22 cellular contexts compared by ENCODE assay signal in the genomic region with DNA sequence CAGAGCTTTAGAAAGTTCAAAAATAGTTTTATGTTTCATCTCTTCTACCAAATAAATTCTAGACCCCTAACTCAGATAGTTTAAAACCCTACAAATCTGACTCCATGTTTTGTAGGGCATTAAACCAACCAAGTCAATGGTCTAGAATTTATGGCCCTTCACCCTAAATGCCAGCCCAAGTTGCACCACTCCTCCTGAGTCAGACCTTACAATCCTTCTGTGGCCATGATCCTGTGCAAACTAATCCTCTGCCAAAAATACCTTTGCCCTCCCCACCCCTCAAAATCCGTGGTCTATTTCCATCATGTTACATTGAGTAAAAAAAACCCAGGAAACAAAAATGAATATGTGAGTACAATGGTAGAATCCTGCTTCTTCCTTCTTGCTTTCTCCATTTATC.
DNase-seq lines count a peak whose midpoint lies in the region; ATAC-seq, FAIRE-seq and TF ChIP-seq lines count a peak whose summit lies in the region.
"Had no signal": no experiment of that assay in that cellular context is flagged by ENCODE, and none has a peak within 500 bp of the region (broad histone marks: within the 10 kb centered on the region; RNA-seq: fewer than 3 reads in every experiment).

No MANE protein-coding gene starts in this region.

- intact Hi-C loops in HCT116 (cut with micrococcal nuclease), result no loop called here
- intact Hi-C loops in PC-3 (cut with micrococcal nuclease), result no loop called here
- intact Hi-C loops in OCI-LY7 (cut with micrococcal nuclease; ENCODE audit: unreplicated experiment), result no loop called here
- intact Hi-C loops in left cardiac atrium (cut with DNase I), result no loop called here

- H3K4me1 ChIP-seq in A549, result peaks cover 18% of the 10 kb centered on the region
- peaks cover 0 to 16% of the 10 kb centered on the region in 2 experiments; a peak in 2 of 4 replicates for H3K4me1 ChIP-seq in HCT116 (ENCODE audit: control insufficient read depth in 1 of 2, insufficient read depth in 2 of 2, low read length in 2 of 2)
- peaks cover 33% of the 10 kb centered on the region for H3K4me1 ChIP-seq in PC-3 (ENCODE audit: insufficient read depth, low read length)
- H3K4me1 ChIP-seq in OCI-LY7 (ENCODE audit: insufficient read depth, low read length, poor library complexity, severe bottlenecking), result peaks cover 5% of the 10 kb centered on the region
- H3K4me1 ChIP-seq: lower lobe of right lung, uterus had no signal

- peak overlapping the region; percentile 25; the same call in 1 of the 3 replicates for H3K4me2 ChIP-seq in A549
- H3K4me2 ChIP-seq in HCT116 (ENCODE audit: low read length), result no peak overlapping the region
- H3K4me2 ChIP-seq in PC-3 (ENCODE audit: low read length), result peak overlapping the region; percentile 42
- no peak overlapping the region for H3K4me2 ChIP-seq in OCI-LY7 (ENCODE audit: low read length)

- H3K27ac ChIP-seq in A549, result peak overlapping the region in 1 of 2 experiments; percentile 68; a peak in 3 of 6 replicates
- H3K27ac ChIP-seq in HCT116 (ENCODE audit: low read depth, low read length), result no peak overlapping the region
- peak overlapping the region; percentile 77 for H3K27ac ChIP-seq in PC-3 (ENCODE audit: low read length)
- no peak overlapping the region for H3K27ac ChIP-seq in OCI-LY7 (ENCODE audit: low read depth, low read length, poor library complexity, severe bottlenecking)
- H3K27ac ChIP-seq: lower lobe of right lung, uterus, VCaP had no signal

- no peak for DNase-seq in A549 (ENCODE audit: low read depth in 1 of 2, low spot score in 1 of 2)
- no peak for DNase-seq in HCT116 (ENCODE audit: low read depth, low spot score)
- DNase-seq in PC-3, result peak; percentile 97
- DNase-seq in fibroblast of the aortic adventitia (ENCODE audit: low read depth), result peak; percentile 42
- DNase-seq in activated CD4-positive, alpha-beta T cell treated with anti-CD3 and anti-CD28 coated beads, Interleukin-2, amount 50 U/mL, for 4 hours, result no peak
- no peak for DNase-seq in OCI-LY7 (ENCODE audit: low spot score)
- DNase-seq in left cardiac atrium, result no peak
- DNase-seq: activated CD4-positive, alpha-beta T cell treated with anti-CD3 and anti-CD28 coated beads, Interleukin-2, amount 50 U/mL, for 1 hour; activated CD8-positive, alpha-beta memory T cell treated with anti-CD3 and anti-CD28 coated beads, Interleukin-2, amount 50 U/mL, for 4 hours; activated effector memory CD4-positive, alpha-beta T cell treated with Interleukin-2 at 50 U/mL for 16 hours; activated naive CD8-positive, alpha-beta T cell treated with anti-CD3 and anti-CD28 coated beads, Interleukin-2, amount 50 U/mL, for 24 hours; DMS 273 treated with DMSO at 0.1 percent for 48 hours; foreskin melanocyte; GF-D8; GOT3; islet precursor cell; lower lobe of right lung; NCI-H1436; NCI-H526; uterus had no signal

- no peak for TF ChIP-seq CTCF in A549 (IDR thresholded peaks at IDR 0.05)
- no peak for TF ChIP-seq CTCF in HCT116 (IDR thresholded peaks at IDR 0.05 in 2 of 3, conservative IDR thresholded peaks at IDR 0.05 in 1 of 3; ENCODE audit: borderline replicate concordance in 1 of 3, insufficient read depth in 1 of 3, low read depth in 2 of 3, low read length in 2 of 3)
- no peak for TF ChIP-seq CTCF in PC-3 (conservative IDR thresholded peaks at IDR 0.05; ENCODE audit: low read depth, low read length)
- no peak for TF ChIP-seq CTCF in fibroblast of the aortic adventitia (IDR thresholded peaks at IDR 0.05; ENCODE audit: insufficient read depth, low read length)
- TF ChIP-seq CTCF in OCI-LY7 (conservative IDR thresholded peaks at IDR 0.05; ENCODE audit: low read length), result no peak

- no peak for FAIRE-seq in A549 (lab: Jason Lieb, UNC)

- no peak overlapping the region for H3K4me3 ChIP-seq in A549
- no peak overlapping the region for H3K4me3 ChIP-seq in HCT116 (replicated peaks in 1 of 2; ENCODE audit: low read depth in 1 of 2, low read length in 2 of 2)
- H3K4me3 ChIP-seq in PC-3 (ENCODE audit: low read length), result peak overlapping the region; percentile 3; the same call in 1 of the 2 replicates
- H3K4me3 ChIP-seq in fibroblast of the aortic adventitia (ENCODE audit: low read depth, low read length), result no peak overlapping the region
- no peak overlapping the region for H3K4me3 ChIP-seq in OCI-LY7 (ENCODE audit: low read depth, low read length, poor library complexity, severe bottlenecking)
- H3K4me3 ChIP-seq: lower lobe of right lung, uterus had no signal

- H3K9me3 ChIP-seq in A549, result no peaks in the 10 kb centered on the region
- no peaks in the 10 kb centered on the region for H3K9me3 ChIP-seq in HCT116 (ENCODE audit: control insufficient read depth in 1 of 2, insufficient read depth in 1 of 2, low read depth in 1 of 2, low read length in 2 of 2)
- no peaks in the 10 kb centered on the region for H3K9me3 ChIP-seq in PC-3 (ENCODE audit: low read length)
- no peaks in the 10 kb centered on the region for H3K9me3 ChIP-seq in OCI-LY7 (ENCODE audit: low read length)
- H3K9me3 ChIP-seq: lower lobe of right lung, uterus had no signal

- TF ChIP-seq POLR2A in A549 (IDR thresholded peaks at IDR 0.05; ENCODE audit: low read length) (no peak), HCT116 (IDR thresholded peaks at IDR 0.05; ENCODE audit: borderline replicate concordance, extremely low read depth, insufficient read depth, insufficient read length) (no peak)

- H3K27me3 ChIP-seq in HCT116 (ENCODE audit: insufficient read depth, low read length) (no peaks in the 10 kb centered on the region), PC-3 (ENCODE audit: low read length) (no peaks in the 10 kb centered on the region)
- H3K27me3 ChIP-seq: uterus had no signal

- no TSS peak for BruUV-seq in HCT116 (replicated peaks; lab: Mats Ljungman, UMichigan)
- BruUV-seq in PC-3 (replicated peaks; lab: Mats Ljungman, UMichigan), result no TSS peak
- no TSS peak for BruUV-seq in OCI-LY7 (replicated peaks; lab: Mats Ljungman, UMichigan)

- no peaks in the 10 kb centered on the region for H4K20me1 ChIP-seq in HCT116 (ENCODE audit: insufficient read depth)
- H4K20me1 ChIP-seq in PC-3 (ENCODE audit: low read length), result no peaks in the 10 kb centered on the region
- no peaks in the 10 kb centered on the region for H4K20me1 ChIP-seq in OCI-LY7 (ENCODE audit: insufficient read depth, low read length)

- TF ChIP-seq RAD21 in A549 (conservative IDR thresholded peaks at IDR 0.05 in 1 of 2, IDR thresholded peaks at IDR 0.05 in 1 of 2), result no peak
- no peak for TF ChIP-seq RAD21 in HCT116 (IDR thresholded peaks at IDR 0.05; ENCODE audit: low read depth)

- POLR2A ChIA-PET in A549 (lab: Yijun Ruan, JAX) (no interaction called here), HCT116 (lab: Charles Lee) (no interaction called here), PC-3 (lab: Charles Lee; ENCODE audit: unreplicated experiment) (no interaction called here), OCI-LY7 (lab: Charles Lee) (interaction anchor here (0.6 kb wide), 1 partner anchor 255 kb away, joined by 3 read pairs; no protein-coding TSS in a partner anchor)

- WGBS in A549 (ENCODE audit: missing lambda C conversion rate), result 10% methylated on average over 1 of the region's 1 CpG

- H3K36me3 ChIP-seq in HCT116 (ENCODE audit: control insufficient read depth in 1 of 2, insufficient read depth in 2 of 2, low read length in 2 of 2) (no peaks in the 10 kb centered on the region), PC-3 (ENCODE audit: low read depth, low read length) (no peaks in the 10 kb centered on the region), OCI-LY7 (ENCODE audit: insufficient read depth, low read length) (no peaks in the 10 kb centered on the region)
- H3K36me3 ChIP-seq: lower lobe of right lung, uterus had no signal

- H3K9ac ChIP-seq in HCT116 (ENCODE audit: low read length), result no peak overlapping the region
- H3K9ac ChIP-seq in PC-3 (ENCODE audit: low read length), result peak overlapping the region; percentile 17

- RAD21 ChIA-PET in HCT116 (lab: Charles Lee; ENCODE audit: low non-redundant PET in 1 of 2, low total read pairs in 2 of 2, uncharacterized antibody in 2 of 2, unreplicated experiment in 2 of 2), result no interaction called here

- H2AFZ ChIP-seq in HCT116 (ENCODE audit: low read depth, low read length, poor library complexity, severe bottlenecking) (peak overlapping the region; percentile 56), PC-3 (ENCODE audit: low read length) (no peak overlapping the region), OCI-LY7 (ENCODE audit: low read length) (no peak overlapping the region)

- H3K79me2 ChIP-seq in HCT116 (ENCODE audit: insufficient read depth, low read length) (no peaks in the 10 kb centered on the region), PC-3 (ENCODE audit: low read length) (no peaks in the 10 kb centered on the region), OCI-LY7 (ENCODE audit: insufficient read depth, low read depth, low read length) (no peaks in the 10 kb centered on the region)

- no peaks in the 10 kb centered on the region for H3F3A ChIP-seq in PC-3 (ENCODE audit: low read length, unreplicated experiment)

- no peak for TF ChIP-seq EP300 in A549 (IDR thresholded peaks at IDR 0.05)

- CTCF ChIA-PET in A549 (lab: Yijun Ruan, JAX) (no interaction called here), HCT116 (lab: Charles Lee) (no interaction called here), PC-3 (lab: Charles Lee) (no interaction called here), OCI-LY7 (lab: Charles Lee; ENCODE audit: unreplicated experiment) (no interaction called here)

- H3K9me2 ChIP-seq in HCT116 (ENCODE audit: insufficient read depth) (no peaks in the 10 kb centered on the region), PC-3 (replicated peaks; ENCODE audit: low read length) (0 out of 2 replicates have a peak, but pooled peaks cover 5% of the 10 kb centered on the region), OCI-LY7 (ENCODE audit: insufficient read depth, low read length) (no peaks in the 10 kb centered on the region)

- ATAC-seq in A549 (peak; percentile 56 to 67; a peak in 3 of 6 replicates), HCT116 (no peak), PC-3 (peak; percentile 54), GM21619 (IDR thresholded peaks at IDR 0.05; ENCODE audit: unreplicated experiment) (no peak), left cardiac atrium (no peak)
- ATAC-seq: lower lobe of right lung had no signal

TF ChIP-seq in A549, 52 proteins besides CTCF, POLR2A, EP300 and RAD21 (continues in another document):
- TF ChIP-seq RCOR1 (IDR thresholded peaks at IDR 0.05; ENCODE audit: low read depth, low read length), result no peak

TF ChIP-seq in HCT116, 20 proteins besides CTCF, POLR2A, EP300 and RAD21 (continues in another document):
- TF ChIP-seq ZFX (IDR thresholded peaks at IDR 0.05) (no peak), MAX (IDR thresholded peaks at IDR 0.05) (no peak), EZH2phosphoT487 (IDR thresholded peaks at IDR 0.05; ENCODE audit: borderline replicate concordance) (no peak), CEBPB (IDR thresholded peaks at IDR 0.05; ENCODE audit: low read depth) (no peak), POLR2AphosphoS5 (IDR thresholded peaks at IDR 0.05; ENCODE audit: low read depth, low read length) (no peak), YY1 (IDR thresholded peaks at IDR 0.05; ENCODE audit: extremely low read depth, insufficient replicate concordance, low read depth, low read length) (no peak), ELF1 (IDR thresholded peaks at IDR 0.05; ENCODE audit: borderline replicate concordance, low read depth) (no peak)

Comparison
In these comparisons a context has a peak if more than half of its experiments do, and no peak if none do; other contexts are left out.
1. ATAC-seq: peak in A549 (2 of 2) and PC-3 (single experiment); none in HCT116 (single experiment), GM21619 (single experiment) and left cardiac atrium (0 of 2).
2. DNase-seq: peak in PC-3 (single experiment) and fibroblast of the aortic adventitia (single experiment); none in A549 (0 of 2), HCT116 (single experiment), activated CD4-positive, alpha-beta T cell treated with anti-CD3 and anti-CD28 coated beads, Interleukin-2, amount 50 U/mL, for 4 hours (0 of 2), OCI-LY7 (single experiment) and left cardiac atrium (single experiment).
3. H3K4me2 ChIP-seq: peak in A549 (single experiment) and PC-3 (single experiment); none in HCT116 (single experiment) and OCI-LY7 (single experiment).